ENCODE assay signal across 37 cellular contexts in genomic region chr12:82187595-82187994, GRCh38.
"Had no signal": no experiment of that assay in that cellular context is flagged by ENCODE, and none has a peak within 500 bp of the region (broad histone marks: within the 10 kb centered on the region; RNA-seq: fewer than 3 reads in every experiment).

No MANE protein-coding gene starts in this region.

- H3K9me3 ChIP-seq: adrenal gland, body of pancreas, breast epithelium had no signal

- H3K9me3 Mint-ChIP-seq: activated T-helper 1 cell treated with anti-CD3 and anti-CD28 coated beads, Interleukin-12 subunit alpha, Interleukin-12 subunit beta, Interleukin-2, Interleukin-4 antibody, amounts not matched to agents 30 ng/mL and 10 ng/mL and 1 ng/mL, durations not matched to agents 14 hours and 24 hours and 36 hours; activated T-helper 2 cell treated with anti-CD3 and anti-CD28 coated beads, Interferon-gamma antibody, Interleukin-2, Interleukin-4, amounts not matched to agents 10 μg/mL and 5 μg/mL and 100 μg/mL, durations not matched to agents 14 hours and 24 hours and 36 hours had no signal

- H3K4me1 Mint-ChIP-seq: activated naive CD4-positive, alpha-beta T cell treated with anti-CD3 and anti-CD28 coated beads, Interleukin-2, amount 10 ng/mL, durations not matched to agents 7 days and 5 days; activated naive CD4-positive, alpha-beta T cell treated with anti-CD3 and anti-CD28 coated beads, Interleukin-2, amount 50 U/mL, for 24 hours; activated naive CD8-positive, alpha-beta T cell treated with anti-CD3 and anti-CD28 coated beads for 36 hours; activated naive CD8-positive, alpha-beta T cell treated with anti-CD3 and anti-CD28 coated beads, Interleukin-2, amount 10 ng/mL, durations not matched to agents 7 days and 5 days; activated naive CD8-positive, alpha-beta T cell treated with anti-CD3 and anti-CD28 coated beads, Interleukin-2, amount 50 U/mL, for 24 hours; activated T-helper 17 cell treated with anti-CD3 and anti-CD28 coated beads, Interleukin-2, amount 50 U/mL, for 72 hours; brain; central memory CD8-positive, alpha-beta T cell had no signal

- H3K27ac ChIP-seq: adrenal gland, ascending aorta, body of pancreas, brain microvascular endothelial cell, breast epithelium, cardiac muscle cell had no signal

- H3K4me3 ChIP-seq: adrenal gland, ascending aorta, body of pancreas, breast epithelium, cardiac muscle cell had no signal

- H3K36me3 Mint-ChIP-seq: activated naive CD4-positive, alpha-beta T cell treated with anti-CD3 and anti-CD28 coated beads, Interleukin-2, amount 10 ng/mL, durations not matched to agents 7 days and 5 days; activated naive CD4-positive, alpha-beta T cell treated with anti-CD3 and anti-CD28 coated beads, Interleukin-2, amount 50 U/mL, for 24 hours; activated naive CD8-positive, alpha-beta T cell; activated naive CD8-positive, alpha-beta T cell treated with anti-CD3 and anti-CD28 coated beads for 36 hours; activated naive CD8-positive, alpha-beta T cell treated with anti-CD3 and anti-CD28 coated beads, Interleukin-2, amount 10 ng/mL, durations not matched to agents 7 days and 5 days; brain had no signal

- H3K27me3 ChIP-seq: adrenal gland, ascending aorta, body of pancreas, brain microvascular endothelial cell, breast epithelium, cardiac muscle cell had no signal

- H3K27ac Mint-ChIP-seq: activated naive CD4-positive, alpha-beta T cell treated with anti-CD3 and anti-CD28 coated beads for 36 hours; activated naive CD4-positive, alpha-beta T cell treated with anti-CD3 and anti-CD28 coated beads, Interleukin-2, amount 10 ng/mL, durations not matched to agents 7 days and 5 days; activated naive CD4-positive, alpha-beta T cell treated with anti-CD3 and anti-CD28 coated beads, Interleukin-2, amount 50 U/mL, for 24 hours; activated naive CD4-positive, alpha-beta T cell treated with anti-CD3 and anti-CD28 coated beads, Interleukin-2, amount 50 U/mL, for 72 hours; activated naive CD8-positive, alpha-beta T cell; activated naive CD8-positive, alpha-beta T cell treated with anti-CD3 and anti-CD28 coated beads for 36 hours; activated naive CD8-positive, alpha-beta T cell treated with anti-CD3 and anti-CD28 coated beads, Interleukin-2, amount 10 ng/mL, durations not matched to agents 7 days and 5 days; activated naive CD8-positive, alpha-beta T cell treated with anti-CD3 and anti-CD28 coated beads, Interleukin-2, amount 50 U/mL, for 24 hours; activated T-cell treated with anti-CD3 and anti-CD28 coated beads, Interleukin-2, amount 50 U/mL, for 24 hours; activated T-cell treated with anti-CD3 and anti-CD28 coated beads, Interleukin-2, amount 50 U/mL, for 72 hours; activated T-helper 1 cell treated with anti-CD3 and anti-CD28 coated beads, Interleukin-12 subunit alpha, Interleukin-12 subunit beta, Interleukin-2, Interleukin-4 antibody, amounts not matched to agents 30 ng/mL and 10 ng/mL and 1 ng/mL, durations not matched to agents 14 hours and 24 hours and 36 hours; activated T-helper 17 cell treated with anti-CD3 and anti-CD28 coated beads, Interleukin-2, amount 50 U/mL, for 72 hours; activated T-helper 2 cell treated with anti-CD3 and anti-CD28 coated beads, Interferon-gamma antibody, Interleukin-2, Interleukin-4, amounts not matched to agents 10 μg/mL and 5 μg/mL and 100 μg/mL, durations not matched to agents 14 hours and 24 hours and 36 hours; brain had no signal

- H3K4me3 Mint-ChIP-seq: activated naive CD4-positive, alpha-beta T cell treated with anti-CD3 and anti-CD28 coated beads for 36 hours; activated naive CD4-positive, alpha-beta T cell treated with anti-CD3 and anti-CD28 coated beads, Interleukin-2, amount 10 ng/mL, durations not matched to agents 7 days and 5 days; activated naive CD4-positive, alpha-beta T cell treated with anti-CD3 and anti-CD28 coated beads, Interleukin-2, amount 50 U/mL, for 24 hours; activated naive CD8-positive, alpha-beta T cell; activated naive CD8-positive, alpha-beta T cell treated with anti-CD3 and anti-CD28 coated beads for 36 hours; activated naive CD8-positive, alpha-beta T cell treated with anti-CD3 and anti-CD28 coated beads, Interleukin-2, amount 10 ng/mL, durations not matched to agents 7 days and 5 days; activated naive CD8-positive, alpha-beta T cell treated with anti-CD3 and anti-CD28 coated beads, Interleukin-2, amount 50 U/mL, for 24 hours; activated T-cell treated with anti-CD3 and anti-CD28 coated beads, Interleukin-2, amount 50 U/mL, for 24 hours; activated T-cell treated with anti-CD3 and anti-CD28 coated beads, Interleukin-2, amount 50 U/mL, for 4 hours; activated T-cell treated with anti-CD3 and anti-CD28 coated beads, Interleukin-2, amount 50 U/mL, for 72 hours; activated T-helper 1 cell treated with anti-CD3 and anti-CD28 coated beads, Interleukin-12 subunit alpha, Interleukin-12 subunit beta, Interleukin-2, Interleukin-4 antibody, amounts not matched to agents 30 ng/mL and 10 ng/mL and 1 ng/mL, durations not matched to agents 14 hours and 24 hours and 36 hours; activated T-helper 17 cell treated with anti-CD3 and anti-CD28 coated beads, Interleukin-2, amount 50 U/mL, for 72 hours; brain; central memory CD8-positive, alpha-beta T cell had no signal

- DNase-seq: activated effector memory CD4-positive, alpha-beta T cell treated with anti-CD3 and anti-CD28 coated beads, Interleukin-2, amount 50 U/mL, for 16 hours; activated effector memory CD4-positive, alpha-beta T cell treated with Interleukin-2 at 50 U/mL for 16 hours; activated gamma-delta T cell; activated gamma-delta T cell treated with Interleukin-2 at 50 U/mL for 16 hours; activated naive CD4-positive, alpha-beta T cell; activated naive CD4-positive, alpha-beta T cell treated with anti-CD3 and anti-CD28 coated beads for 36 hours; activated naive CD4-positive, alpha-beta T cell treated with anti-CD3 and anti-CD28 coated beads, Interleukin-2, amount 10 ng/mL, durations not matched to agents 7 days and 5 days; activated naive CD4-positive, alpha-beta T cell treated with anti-CD3 and anti-CD28 coated beads, Interleukin-2, amount 50 U/mL, for 16 hours; activated naive CD4-positive, alpha-beta T cell treated with Interleukin-2 at 50 U/mL for 16 hours; activated naive CD8-positive, alpha-beta T cell treated with anti-CD3 and anti-CD28 coated beads for 36 hours; activated naive CD8-positive, alpha-beta T cell treated with anti-CD3 and anti-CD28 coated beads, Interleukin-2, amount 10 ng/mL, durations not matched to agents 7 days and 5 days; activated naive CD8-positive, alpha-beta T cell treated with anti-CD3 and anti-CD28 coated beads, Interleukin-2, amount 50 U/mL, for 24 hours; activated T-cell treated with anti-CD3 and anti-CD28 coated beads, Interleukin-2, amount 50 U/mL, for 1 hour; activated T-cell treated with anti-CD3 and anti-CD28 coated beads, Interleukin-2, amount 50 U/mL, for 24 hours; activated T-cell treated with anti-CD3 and anti-CD28 coated beads, Interleukin-2, amount 50 U/mL, for 4 hours; activated T-cell treated with anti-CD3 and anti-CD28 coated beads, Interleukin-2, amount 50 U/mL, for 48 hours; activated T-cell treated with anti-CD3 and anti-CD28 coated beads, Interleukin-2, amount 50 U/mL, for 72 hours; adrenal gland; amniotic stem cell; amygdala; aorta; body of pancreas; brain microvascular endothelial cell; caudate nucleus; central memory CD4-positive, alpha-beta T cell; cerebellar nuclear complex had no signal

- H3K36me3 ChIP-seq: adrenal gland, ascending aorta, brain microvascular endothelial cell, breast epithelium, cardiac muscle cell had no signal

- H3K27me3 Mint-ChIP-seq: activated naive CD4-positive, alpha-beta T cell treated with anti-CD3 and anti-CD28 coated beads, Interleukin-2, amount 10 ng/mL, durations not matched to agents 7 days and 5 days; activated naive CD4-positive, alpha-beta T cell treated with anti-CD3 and anti-CD28 coated beads, Interleukin-2, amount 50 U/mL, for 24 hours; activated naive CD8-positive, alpha-beta T cell; activated naive CD8-positive, alpha-beta T cell treated with anti-CD3 and anti-CD28 coated beads for 36 hours; activated naive CD8-positive, alpha-beta T cell treated with anti-CD3 and anti-CD28 coated beads, Interleukin-2, amount 10 ng/mL, durations not matched to agents 7 days and 5 days; activated naive CD8-positive, alpha-beta T cell treated with anti-CD3 and anti-CD28 coated beads, Interleukin-2, amount 50 U/mL, for 24 hours; activated T-cell treated with anti-CD3 and anti-CD28 coated beads, Interleukin-2, amount 50 U/mL, for 24 hours; activated T-helper 17 cell treated with anti-CD3 and anti-CD28 coated beads, Interleukin-2, amount 50 U/mL, for 72 hours; central memory CD8-positive, alpha-beta T cell had no signal
